Comparison of ENCODE assay signal across 8 cellular contexts in the genomic region with DNA sequence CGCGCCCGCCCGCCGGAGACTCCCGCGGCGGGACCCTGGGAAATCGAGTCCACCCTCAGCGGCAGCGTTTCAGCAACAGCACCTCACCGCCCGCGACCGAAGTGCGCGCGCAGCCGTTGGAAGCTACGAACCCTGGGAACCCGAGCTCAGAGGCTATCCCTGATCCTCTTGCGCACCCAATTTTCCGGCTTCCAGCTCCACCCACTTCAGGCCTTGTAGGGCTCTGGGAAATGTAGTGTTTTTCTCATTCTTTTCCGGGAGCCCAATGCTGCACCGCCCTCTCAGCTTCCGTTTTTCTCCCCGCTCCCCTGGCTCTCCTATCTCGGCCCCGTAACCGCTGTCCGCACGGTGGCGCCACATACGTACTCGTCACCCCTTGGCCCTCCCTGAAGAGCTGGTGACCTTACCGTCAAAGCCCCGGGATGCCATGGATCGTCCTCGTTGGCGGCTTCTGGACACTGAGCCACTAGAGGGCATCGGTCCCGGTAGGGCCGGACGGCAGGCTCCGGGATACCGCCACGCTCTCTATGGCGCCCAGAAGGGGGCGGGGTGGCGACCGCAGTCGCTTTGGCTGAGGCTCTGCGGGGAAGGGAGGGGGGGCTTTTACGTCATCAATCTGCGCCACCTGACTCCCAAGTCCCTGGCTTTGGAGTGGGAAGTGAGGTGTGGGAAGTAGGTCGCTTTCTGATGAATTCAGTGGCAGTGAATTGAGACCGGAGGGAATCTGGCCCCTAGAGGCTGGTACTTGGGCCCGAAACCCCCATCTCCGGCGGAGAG. TPM values are rescaled to one million over a fixed set of nuclear protein-coding genes. Genes with fewer than 3 reads are reported as not detected.
DNase-seq lines count a peak whose midpoint lies in the region; ATAC-seq and FAIRE-seq lines count a peak whose summit lies in the region.

A gene (plus strand): TSS at position 687 of the 777 bp plus-strand sequence. CDS start 3,948 bp downstream, outside the sequence.
A gene (minus strand): TSS at position 102 of the 777 bp plus-strand sequence. CDS start 225 bp downstream, outside the sequence.

- H3K4me3 ChIP-seq in endocrine pancreas (ENCODE audit: control insufficient read depth, insufficient read depth, low read length) (peak within 1 kb of the TSS; percentile 99), mesendoderm (ENCODE audit: low read length) (peak within 1 kb of the TSS; percentile 93)

- WGBS in mesendoderm (ENCODE audit: extremely low coverage, insufficient coverage, low lambda C conversion rate) = no CpG with 5 or more reads among the region's 60 CpGs

- peak within 1 kb of the TSS; percentile 98 for H3K27ac ChIP-seq in mesendoderm (ENCODE audit: low read depth, low read length)

- no peak within 1 kb of the TSS for H4K8ac ChIP-seq in mesendoderm (ENCODE audit: low read depth, low read length)

- H3K79me2 ChIP-seq in mesendoderm (ENCODE audit: control insufficient read depth, insufficient read depth, low read length) = peaks cover 29% of the 10 kb centered on the region

- peak within 1 kb of the TSS; percentile 82 for H3K9ac ChIP-seq in endocrine pancreas (ENCODE audit: control insufficient read depth, insufficient read depth, low read length)
- peak within 1 kb of the TSS; percentile 91 for H3K9ac ChIP-seq in mesendoderm (ENCODE audit: low read length)

- peak within 1 kb of the TSS; percentile 26 for H2BK5ac ChIP-seq in mesendoderm (ENCODE audit: low read length)

- H2BK15ac ChIP-seq in mesendoderm (replicated peaks; ENCODE audit: low read depth) = no peak within 1 kb of the TSS

- CTCF ChIA-PET in activated CD8-positive, alpha-beta memory T cell treated with anti-CD3 and anti-CD28 coated beads, Interleukin-2, amount 10 ng/mL, durations not matched to agents 7 days and 5 days (lab: Charles Lee) = interaction anchor here (0.6 to 1.6 kb wide), 24 partner anchors 9 to 363 kb away, joined by 3 to 12 read pairs (median 4); no protein-coding TSS in a partner anchor

- no peaks in the 10 kb centered on the region for H3K9me3 Mint-ChIP-seq in activated CD8-positive, alpha-beta memory T cell treated with anti-CD3 and anti-CD28 coated beads, Interleukin-2, amount 10 ng/mL, durations not matched to agents 7 days and 5 days (ENCODE audit: low read depth)

- peaks cover 24% of the 10 kb centered on the region for H3K36me3 Mint-ChIP-seq in activated CD8-positive, alpha-beta memory T cell treated with anti-CD3 and anti-CD28 coated beads, Interleukin-2, amount 10 ng/mL, durations not matched to agents 7 days and 5 days

- H3K27me3 ChIP-seq in endocrine pancreas (ENCODE audit: control insufficient read depth, insufficient read depth, low read length) (no peaks in the 10 kb centered on the region), mesendoderm (ENCODE audit: insufficient read depth, low read length, poor library complexity) (no peaks in the 10 kb centered on the region)

- peak within 1 kb of the TSS; percentile 95 for H3K56ac ChIP-seq in mesendoderm (ENCODE audit: low read length)

- no peak within 1 kb of the TSS for H4K5ac ChIP-seq in mesendoderm (ENCODE audit: low read length)

- no peak within 1 kb of the TSS for H3K23ac ChIP-seq in mesendoderm (ENCODE audit: low read length)

- H3K4me2 ChIP-seq in mesendoderm (ENCODE audit: low read length) = peak within 1 kb of the TSS; percentile 82

- H2AK5ac ChIP-seq in mesendoderm (ENCODE audit: low read length) = no peak within 1 kb of the TSS

- peak within 1 kb of the TSS; percentile 97 for H3K27ac Mint-ChIP-seq in activated CD8-positive, alpha-beta memory T cell treated with anti-CD3 and anti-CD28 coated beads, Interleukin-2, amount 10 ng/mL, durations not matched to agents 7 days and 5 days

- H3K4me1 Mint-ChIP-seq in activated CD8-positive, alpha-beta memory T cell treated with anti-CD3 and anti-CD28 coated beads, Interleukin-2, amount 10 ng/mL, durations not matched to agents 7 days and 5 days = peaks cover 35% of the 10 kb centered on the region

- no peaks in the 10 kb centered on the region for H3K36me3 ChIP-seq in endocrine pancreas (ENCODE audit: control insufficient read depth, insufficient read depth, low read length)
- no peaks in the 10 kb centered on the region for H3K36me3 ChIP-seq in mesendoderm (ENCODE audit: control insufficient read depth, insufficient read depth, low read length)

- H3K4ac ChIP-seq in mesendoderm (ENCODE audit: low read depth, low read length) = no peak within 1 kb of the TSS

- H3K27me3 Mint-ChIP-seq in activated CD8-positive, alpha-beta memory T cell treated with anti-CD3 and anti-CD28 coated beads, Interleukin-2, amount 10 ng/mL, durations not matched to agents 7 days and 5 days = no peaks in the 10 kb centered on the region

- H2BK120ac ChIP-seq in mesendoderm (ENCODE audit: low read depth, low read length) = no peak within 1 kb of the TSS

- H3K4me3 Mint-ChIP-seq in activated CD8-positive, alpha-beta memory T cell treated with anti-CD3 and anti-CD28 coated beads, Interleukin-2, amount 10 ng/mL, durations not matched to agents 7 days and 5 days = peak within 1 kb of the TSS; percentile 99

- peak; percentile 85 for FAIRE-seq in HTR-8/SVneo (lab: Jason Lieb, UNC)

- H3K18ac ChIP-seq in mesendoderm (ENCODE audit: low read length) = peak within 1 kb of the TSS; percentile 85

- no peaks in the 10 kb centered on the region for H3K9me3 ChIP-seq in endocrine pancreas (ENCODE audit: control insufficient read depth, low read length)

- peak; percentile 87 for ATAC-seq in GM21360 (IDR thresholded peaks at IDR 0.05; ENCODE audit: unreplicated experiment)
- ATAC-seq in activated CD8-positive, alpha-beta memory T cell treated with anti-CD3 and anti-CD28 coated beads, Interleukin-2, amount 10 ng/mL, durations not matched to agents 7 days and 5 days = peak; percentile 89

- H3K4me1 ChIP-seq in endocrine pancreas (ENCODE audit: control insufficient read depth, insufficient read depth, low read length) (peaks cover 19% of the 10 kb centered on the region), mesendoderm (ENCODE audit: control insufficient read depth, low read depth, low read length) (no peaks in the 10 kb centered on the region)

- DNase-seq in COR-L47 (lab: John Stamatoyannopoulos, UW) (peak; percentile 98), HTR-8/SVneo (ENCODE audit: insufficient read length, low spot score) (peak; percentile 96), NOMO-1 treated with dmso at 0.1 percent for 144 hours (lab: John Stamatoyannopoulos, UW; ENCODE audit: unreplicated experiment) (peak; percentile 99), mesendoderm (peak; percentile 100)
- DNase-seq in activated CD8-positive, alpha-beta memory T cell treated with anti-CD3 and anti-CD28 coated beads, Interleukin-2, amount 10 ng/mL, durations not matched to agents 7 days and 5 days = peak; percentile 98
- peak; percentile 90 for DNase-seq in stimulated activated CD8-positive, alpha-beta memory T cell treated with anti-CD3 and anti-CD28 coated beads, Interleukin-15, amount 100 ng/mL, for 24 hours (ENCODE audit: low read depth)

- peaks cover 2% of the 10 kb centered on the region for H3K79me1 ChIP-seq in mesendoderm (ENCODE audit: low read length)

RNA-seq across cellular contexts. Expression of the first gene that starts in this region (rescaled TPM):
- 10 to 100 TPM; 10.7 to 12.2 TPM for total RNA-seq in activated CD8-positive, alpha-beta memory T cell treated with anti-CD3 and anti-CD28 coated beads, Interleukin-2, amount 10 ng/mL, durations not matched to agents 7 days and 5 days
- 12.1 TPM for polyA plus RNA-seq in mesendoderm (2013, experiment 1 of 2)
- 12.4 TPM for polyA plus RNA-seq in mesendoderm (2013, experiment 2 of 2)

RNA-seq across cellular contexts. Expression of the second gene that starts in this region (rescaled TPM):
- 100 to 1,000 TPM; 130 to 139 TPM for total RNA-seq in activated CD8-positive, alpha-beta memory T cell treated with anti-CD3 and anti-CD28 coated beads, Interleukin-2, amount 10 ng/mL, durations not matched to agents 7 days and 5 days
- 55.4 TPM for polyA plus RNA-seq in mesendoderm (2013, experiment 1 of 2)
- polyA plus RNA-seq in mesendoderm (2013, experiment 2 of 2) = 52.7 TPM

Comparison
In these comparisons a context has a peak if more than half of its experiments do, and no peak if none do; other contexts are left out.
1. Peak in every context shown above with its lines: DNase-seq, ATAC-seq, H3K4me3 ChIP-seq and H3K27ac ChIP-seq.